In genomic region chr1:104905322-104905721, GRCh38 we compare ENCODE assay signal across 21 cellular contexts.
"Had no signal": no experiment of that assay in that cellular context is flagged by ENCODE, and none has a peak within 500 bp of the region (broad histone marks: within the 10 kb centered on the region; RNA-seq: fewer than 3 reads in every experiment).

No MANE protein-coding gene starts in this region.

- ATAC-seq: gastroesophageal sphincter; heart left ventricle; left lobe of liver; natural killer cell; psoas muscle; right cardiac atrium; stimulated activated effector memory CD8-positive, alpha-beta T cell treated with anti-CD3 and anti-CD28 coated beads, Interleukin-12 subunit alpha, Interleukin-12 subunit beta, amount 100 ng/mL, for 72 hours; stimulated activated naive CD8-positive, alpha-beta T cell treated with anti-CD3 and anti-CD28 coated beads, Interleukin-15, Interleukin-2, amounts not matched to agents 100 U/mL and 50 U/mL, for 24 hours had no signal

- DNase-seq: dorsolateral prefrontal cortex; effector CD4-positive, alpha-beta T cell; foreskin fibroblast; heart left ventricle; kidney; natural killer cell; occipital lobe; ovary; posterior cingulate gyrus; psoas muscle; right cardiac atrium; sigmoid colon; stimulated activated CD4-positive, alpha-beta T cell treated with anti-CD3 and anti-CD28 coated beads, Interleukin-2, amount 100 ng/mL, for 24 hours; stimulated activated CD4-positive, alpha-beta T cell treated with anti-CD3 and anti-CD28 coated beads, Interleukin-4, amount 100 ng/mL, for 24 hours; stimulated activated naive CD8-positive, alpha-beta T cell treated with anti-CD3 and anti-CD28 coated beads, Interleukin-15, Interleukin-2, amounts not matched to agents 100 U/mL and 50 U/mL, for 24 hours; substantia nigra; testis; tibial artery had no signal
